2 cellular contexts compared by ENCODE assay signal in genomic region chr9:12774861-12775367, GRCh38.
A peak's percentile ranks its signal among the peaks of the same experiment; 100 is the strongest.
TF ChIP-seq lines count a peak whose summit lies in the region.

Gene LURAP1L, plus strand, starts transcription at chr9:12775020. Its CDS starts 696 bp downstream, at chr9:12775716.

TF ChIP-seq in A549, 52 proteins besides CTCF, POLR2A, EP300 and RAD21 (continues in another document):
- TF ChIP-seq NR3C1 (IDR thresholded peaks at IDR 0.05) (no peak), REST (IDR thresholded peaks at IDR 0.05) (no peak), EHMT2 (IDR thresholded peaks at IDR 0.05; ENCODE audit: low read depth) (no peak), CHD2 (IDR thresholded peaks at IDR 0.05; ENCODE audit: low read length, partially characterized antibody) (no peak), KDM5A (IDR thresholded peaks at IDR 0.05) (no peak), SMC3 (IDR thresholded peaks at IDR 0.05) (peak; percentile 35; the same call in 2 of the 3 replicates), KDM1A (IDR thresholded peaks at IDR 0.05; ENCODE audit: low read depth) (no peak), CBX8 (IDR thresholded peaks at IDR 0.05) (no peak), ZSCAN20 (CRISPR knock-in tag; IDR thresholded peaks at IDR 0.05) (no peak), GATA3 (IDR thresholded peaks at IDR 0.05; ENCODE audit: borderline replicate concordance) (peak; percentile 24; the same call in 1 of the 2 replicates), MYC (IDR thresholded peaks at IDR 0.05; ENCODE audit: borderline replicate concordance, low read length) (no peak), HOXB13 (CRISPR knock-in tag; IDR thresholded peaks at IDR 0.05; ENCODE audit: low read depth) (no peak), PBX3 (IDR thresholded peaks at IDR 0.05) (no peak), ZC3H11A (IDR thresholded peaks at IDR 0.05) (no peak), EHF (CRISPR knock-in tag; IDR thresholded peaks at IDR 0.05) (no peak), JUNB (IDR thresholded peaks at IDR 0.05) (no peak), POLR2AphosphoS2 (conservative IDR thresholded peaks at IDR 0.05; ENCODE audit: low read length) (no peak), ZNF302 (CRISPR knock-in tag; IDR thresholded peaks at IDR 0.05) (no peak), BHLHE40 (IDR thresholded peaks at IDR 0.05; ENCODE audit: low read depth, low read length) (no peak), ESRRA (IDR thresholded peaks at IDR 0.05; ENCODE audit: borderline replicate concordance, low read length) (no peak), MAFK (IDR thresholded peaks at IDR 0.05; ENCODE audit: partially characterized antibody) (no peak), MAZ (IDR thresholded peaks at IDR 0.05; ENCODE audit: borderline replicate concordance, low read depth, low read length) (no peak), JUN (IDR thresholded peaks at IDR 0.05) (peak; percentile 53 to 78; a peak in 2 of 5 replicates), FOSB (CRISPR knock-in tag; IDR thresholded peaks at IDR 0.05) (peak; percentile 13; the same call in 1 of the 2 replicates)
- TF ChIP-seq, protein P1, sequence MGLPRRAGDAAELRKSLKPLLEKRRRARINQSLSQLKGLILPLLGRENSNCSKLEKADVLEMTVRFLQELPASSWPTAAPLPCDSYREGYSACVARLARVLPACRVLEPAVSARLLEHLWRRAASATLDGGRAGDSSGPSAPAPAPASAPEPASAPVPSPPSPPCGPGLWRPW (IDR thresholded peaks at IDR 0.05): no peak
- TF ChIP-seq, protein P2, sequence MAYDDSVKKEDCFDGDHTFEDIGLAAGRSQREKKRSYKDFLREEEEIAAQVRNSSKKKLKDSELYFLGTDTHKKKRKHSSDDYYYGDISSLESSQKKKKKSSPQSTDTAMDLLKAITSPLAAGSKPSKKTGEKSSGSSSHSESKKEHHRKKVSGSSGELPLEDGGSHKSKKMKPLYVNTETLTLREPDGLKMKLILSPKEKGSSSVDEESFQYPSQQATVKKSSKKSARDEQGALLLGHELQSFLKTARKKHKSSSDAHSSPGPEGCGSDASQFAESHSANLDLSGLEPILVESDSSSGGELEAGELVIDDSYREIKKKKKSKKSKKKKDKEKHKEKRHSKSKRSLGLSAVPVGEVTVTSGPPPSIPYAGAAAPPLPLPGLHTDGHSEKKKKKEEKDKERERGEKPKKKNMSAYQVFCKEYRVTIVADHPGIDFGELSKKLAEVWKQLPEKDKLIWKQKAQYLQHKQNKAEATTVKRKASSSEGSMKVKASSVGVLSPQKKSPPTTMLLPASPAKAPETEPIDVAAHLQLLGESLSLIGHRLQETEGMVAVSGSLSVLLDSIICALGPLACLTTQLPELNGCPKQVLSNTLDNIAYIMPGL (CRISPR knock-in tag; IDR thresholded peaks at IDR 0.05; ENCODE audit: borderline replicate concordance): no peak
- TF ChIP-seq, protein P3, sequence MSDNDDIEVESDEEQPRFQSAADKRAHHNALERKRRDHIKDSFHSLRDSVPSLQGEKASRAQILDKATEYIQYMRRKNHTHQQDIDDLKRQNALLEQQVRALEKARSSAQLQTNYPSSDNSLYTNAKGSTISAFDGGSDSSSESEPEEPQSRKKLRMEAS (IDR thresholded peaks at IDR 0.05): no peak; the same call in 1 of the 2 replicates
- TF ChIP-seq, protein P4, sequence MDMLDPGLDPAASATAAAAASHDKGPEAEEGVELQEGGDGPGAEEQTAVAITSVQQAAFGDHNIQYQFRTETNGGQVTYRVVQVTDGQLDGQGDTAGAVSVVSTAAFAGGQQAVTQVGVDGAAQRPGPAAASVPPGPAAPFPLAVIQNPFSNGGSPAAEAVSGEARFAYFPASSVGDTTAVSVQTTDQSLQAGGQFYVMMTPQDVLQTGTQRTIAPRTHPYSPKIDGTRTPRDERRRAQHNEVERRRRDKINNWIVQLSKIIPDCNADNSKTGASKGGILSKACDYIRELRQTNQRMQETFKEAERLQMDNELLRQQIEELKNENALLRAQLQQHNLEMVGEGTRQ (IDR thresholded peaks at IDR 0.05): no peak

TF ChIP-seq in H1, 55 proteins besides CTCF, POLR2A, EP300 and RAD21:
- TF ChIP-seq, protein P3 (IDR thresholded peaks at IDR 0.05): 0 out of 2 replicates have a peak, but pooled peaks have one; percentile 35
- no peak for TF ChIP-seq BACH1 (IDR thresholded peaks at IDR 0.05; ENCODE audit: low read length)
- TF ChIP-seq GABPA (IDR thresholded peaks at IDR 0.05; ENCODE audit: borderline replicate concordance, insufficient read depth, low read length): no peak
- no peak for TF ChIP-seq TCF12 (IDR thresholded peaks at IDR 0.05; ENCODE audit: low read depth, low read length)
- peak; percentile 100 for TF ChIP-seq CHD7 (IDR thresholded peaks at IDR 0.05; ENCODE audit: insufficient replicate concordance, low read length)
- no peak for TF ChIP-seq BRCA1 (IDR thresholded peaks at IDR 0.05; ENCODE audit: low read depth, low read length)
- 0 out of 2 replicates have a peak, but pooled peaks have one; percentile 14 for TF ChIP-seq E2F6 (IDR thresholded peaks at IDR 0.05)
- TF ChIP-seq MAFK (IDR thresholded peaks at IDR 0.05; ENCODE audit: low read depth, low read length): peak; percentile 94
- TF ChIP-seq CTBP2 (IDR thresholded peaks at IDR 0.05; ENCODE audit: borderline replicate concordance, insufficient read depth, insufficient read length, low read length): peak; percentile 1
- no peak for TF ChIP-seq SAP30 (IDR thresholded peaks at IDR 0.05; ENCODE audit: insufficient read depth, insufficient replicate concordance, low read length)
- 0 out of 2 replicates have a peak, but pooled peaks have one; percentile 36 for TF ChIP-seq YY1 (IDR thresholded peaks at IDR 0.05; ENCODE audit: low read depth, low read length)
- TF ChIP-seq PHF8 (conservative IDR thresholded peaks at IDR 0.05; ENCODE audit: low read depth, low read length): no peak
- TF ChIP-seq BCL11A (IDR thresholded peaks at IDR 0.05; ENCODE audit: low read depth in 2 of 2, low read length in 2 of 2): no peak
- peak; percentile 55; the same call in 1 of the 2 replicates for TF ChIP-seq TEAD4 (IDR thresholded peaks at IDR 0.05; ENCODE audit: low read depth, low read length)
- TF ChIP-seq, protein P5, sequence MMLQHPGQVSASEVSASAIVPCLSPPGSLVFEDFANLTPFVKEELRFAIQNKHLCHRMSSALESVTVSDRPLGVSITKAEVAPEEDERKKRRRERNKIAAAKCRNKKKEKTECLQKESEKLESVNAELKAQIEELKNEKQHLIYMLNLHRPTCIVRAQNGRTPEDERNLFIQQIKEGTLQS (IDR thresholded peaks at IDR 0.05; ENCODE audit: insufficient read depth, low read depth, low read length): no peak
- no peak for TF ChIP-seq TBP (IDR thresholded peaks at IDR 0.05; ENCODE audit: low read depth, low read length)
- no peak for TF ChIP-seq GTF2F1 (IDR thresholded peaks at IDR 0.05; ENCODE audit: borderline replicate concordance, low read depth, low read length)
